Comparison of ENCODE assay signal across 8 cellular contexts in the genomic region with DNA sequence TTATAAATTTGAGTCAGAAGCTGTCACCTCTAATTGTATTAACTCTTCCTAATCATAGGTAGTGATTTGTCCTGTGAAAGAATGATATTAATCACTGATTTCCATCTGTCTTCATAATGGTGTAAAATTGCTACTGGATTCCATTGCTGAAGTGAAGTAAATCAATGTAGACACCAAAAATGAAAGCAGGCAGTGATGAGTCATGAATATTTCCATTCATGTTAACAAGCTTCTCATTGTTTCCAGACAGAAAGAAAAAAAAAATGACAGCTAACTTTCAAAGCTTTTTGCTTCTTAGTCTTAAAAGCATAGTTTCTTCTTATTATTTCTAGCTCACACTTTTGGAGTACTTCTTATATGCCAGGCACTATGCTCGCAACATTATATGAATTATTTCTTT. TPM values are rescaled to one million over a fixed set of nuclear protein-coding genes. Genes with fewer than 3 reads are reported as not detected.
DNase-seq lines count a peak whose midpoint lies in the region; ATAC-seq and TF ChIP-seq lines count a peak whose summit lies in the region.

No MANE protein-coding gene starts in this region.

- H3K4me3 Mint-ChIP-seq in HFFc6, result peak overlapping the region; percentile 77
- no peak overlapping the region for H3K4me3 Mint-ChIP-seq in activated naive CD8-positive, alpha-beta T cell treated with anti-CD3 and anti-CD28 coated beads for 36 hours
- no peak overlapping the region for H3K4me3 Mint-ChIP-seq in progenitor cell of endocrine pancreas (ENCODE audit: low read depth)

- H3K4me3 ChIP-seq in AG09309 (ENCODE audit: control insufficient read depth, low read depth, low read length), result no peak overlapping the region

- H3K27ac ChIP-seq in layer of hippocampus (ENCODE audit: low read depth, low read length), result peak overlapping the region; percentile 75

- no peak for TF ChIP-seq CTCF in AG09309 (IDR thresholded peaks at IDR 0.05; ENCODE audit: control insufficient read depth, insufficient read depth, low read depth, low read length, missing control alignments)
- TF ChIP-seq CTCF in HFFc6 (IDR thresholded peaks at IDR 0.05), result no peak
- no peak for TF ChIP-seq CTCF in progenitor cell of endocrine pancreas (IDR thresholded peaks at IDR 0.05; ENCODE audit: unreplicated experiment)

- peak overlapping the region; percentile 86 for H3K27ac Mint-ChIP-seq in HFFc6
- H3K27ac Mint-ChIP-seq in activated naive CD8-positive, alpha-beta T cell treated with anti-CD3 and anti-CD28 coated beads for 36 hours, result peak overlapping the region; percentile 87
- H3K27ac Mint-ChIP-seq in progenitor cell of endocrine pancreas, result no peak overlapping the region

- H3K27me3 Mint-ChIP-seq in HFFc6 (ENCODE audit: insufficient read depth) (no peaks in the 10 kb centered on the region), progenitor cell of endocrine pancreas (no peaks in the 10 kb centered on the region)
- H3K27me3 Mint-ChIP-seq in activated naive CD8-positive, alpha-beta T cell treated with anti-CD3 and anti-CD28 coated beads for 36 hours, result no peaks in the 10 kb centered on the region

- in situ Hi-C loops in KBM-7 (cut with MboI; ENCODE audit: low pct_unique_long_range_greater_than_20kb, low sequenced_read_pairs), result no loop called here

- peaks cover 53% of the 10 kb centered on the region for H3K4me1 Mint-ChIP-seq in HFFc6 (ENCODE audit: low read depth)
- H3K4me1 Mint-ChIP-seq in activated naive CD8-positive, alpha-beta T cell treated with anti-CD3 and anti-CD28 coated beads for 36 hours, result peaks cover 31% of the 10 kb centered on the region
- peaks cover 4% of the 10 kb centered on the region for H3K4me1 Mint-ChIP-seq in progenitor cell of endocrine pancreas (ENCODE audit: low read depth)

- no peak for ATAC-seq in HG03039 (IDR thresholded peaks at IDR 0.05; ENCODE audit: unreplicated experiment)

- peak; percentile 33 for DNase-seq in AG09309 (ENCODE audit: low read depth)
- DNase-seq in HFFc6, result peak; percentile 77
- DNase-seq in activated naive CD8-positive, alpha-beta T cell treated with anti-CD3 and anti-CD28 coated beads for 36 hours, result no peak
- DNase-seq in KBM-7, result no peak
- DNase-seq in NCI-H1436 treated with DMSO at 0.1 percent for 48 hours (lab: John Stamatoyannopoulos, UW), result no peak
- no peak for DNase-seq in progenitor cell of endocrine pancreas (ENCODE audit: low spot score, unreplicated experiment)

- H3K36me3 Mint-ChIP-seq in HFFc6 (ENCODE audit: low read depth) (peaks cover 73% of the 10 kb centered on the region), progenitor cell of endocrine pancreas (ENCODE audit: insufficient read depth) (peaks cover 11% of the 10 kb centered on the region)
- H3K36me3 Mint-ChIP-seq in activated naive CD8-positive, alpha-beta T cell treated with anti-CD3 and anti-CD28 coated beads for 36 hours, result peaks cover 3% of the 10 kb centered on the region

- H3K9me3 Mint-ChIP-seq in HFFc6 (peaks cover 7% of the 10 kb centered on the region), progenitor cell of endocrine pancreas (ENCODE audit: low read depth) (no peaks in the 10 kb centered on the region)
- H3K9me3 Mint-ChIP-seq in activated naive CD8-positive, alpha-beta T cell treated with anti-CD3 and anti-CD28 coated beads for 36 hours, result peaks cover 8% of the 10 kb centered on the region

- H3K27me3 ChIP-seq in layer of hippocampus (ENCODE audit: control insufficient read depth, insufficient read depth, low read length), result no peaks in the 10 kb centered on the region

RNA-seq across cellular contexts. Expression of a gene that starts 21.5 kb away (rescaled TPM):
- total RNA-seq in HFFc6 (2021; fragmentation: NEBNext Ultra II Directional; extraction: Animal tissue kit (Norgen Biotek cat#: 25700)), result 100 to 1,000 TPM; 161 to 210 (median 187) TPM
- total RNA-seq in activated naive CD8-positive, alpha-beta T cell treated with anti-CD3 and anti-CD28 coated beads for 36 hours, result under 1 TPM in 1 of 2 experiments, not detected in 1; 0.38 TPM
- total RNA-seq in progenitor cell of endocrine pancreas, result 31.2 and 32.6 TPM in 2 replicates

RNA-seq across cellular contexts. Expression of a gene that starts 32.5 kb away (rescaled TPM):
- total RNA-seq in HFFc6 (2021; fragmentation: NEBNext Ultra II Directional; extraction: Animal tissue kit (Norgen Biotek cat#: 25700)), result 1 to 10 TPM in 3 of 6 experiments, under 1 TPM in 3; 0.76 to 1.3 (median 0.97) TPM
- 1 to 10 TPM; 2.9 to 4.4 TPM for total RNA-seq in activated naive CD8-positive, alpha-beta T cell treated with anti-CD3 and anti-CD28 coated beads for 36 hours
- total RNA-seq in progenitor cell of endocrine pancreas, result 0.89 and 1.1 TPM in 2 replicates

Comparison
In these comparisons a context has a peak if more than half of its experiments do, and no peak if none do; other contexts are left out.
1. DNase-seq: peak in AG09309 (single experiment) and HFFc6 (single experiment); none in activated naive CD8-positive, alpha-beta T cell treated with anti-CD3 and anti-CD28 coated beads for 36 hours (single experiment), KBM-7 (single experiment), NCI-H1436 treated with DMSO at 0.1 percent for 48 hours (single experiment) and progenitor cell of endocrine pancreas (single experiment).
2. RNA of a gene that starts 21.5 kb away (total RNA-seq): 161 to 210 TPM in HFFc6 and 31.2 to 32.6 TPM in progenitor cell of endocrine pancreas; 0.38 TPM in activated naive CD8-positive, alpha-beta T cell treated with anti-CD3 and anti-CD28 coated beads for 36 hours; every median in the first group is over 10 times any median in the second.